In genomic region chr2:74549685-74549971, GRCh38 we compare ENCODE assay signal across 8 cellular contexts. TPM values are rescaled to one million over a fixed set of nuclear protein-coding genes. Genes with fewer than 3 reads are reported as not detected.
A peak's percentile ranks its signal among the peaks of the same experiment; 100 is the strongest.
DNase-seq lines count a peak whose midpoint lies in the region; ATAC-seq, FAIRE-seq and TF ChIP-seq lines count a peak whose summit lies in the region.

No MANE protein-coding gene starts in this region.

- no peak overlapping the region for H2BK12ac ChIP-seq in trophoblast cell (ENCODE audit: low read length)

- H3K14ac ChIP-seq in trophoblast cell (ENCODE audit: low read length), result no peak overlapping the region

- no peak for ATAC-seq in HG03108 (IDR thresholded peaks at IDR 0.05; ENCODE audit: unreplicated experiment)
- ATAC-seq in HG02642 (IDR thresholded peaks at IDR 0.05; ENCODE audit: poor library complexity, unreplicated experiment), result no peak

- H3K79me1 ChIP-seq in trophoblast cell (ENCODE audit: low read length), result peaks cover 5% of the 10 kb centered on the region

- H3K23ac ChIP-seq in trophoblast cell (ENCODE audit: low read length), result no peak overlapping the region

- H2AK5ac ChIP-seq in trophoblast cell (ENCODE audit: low read length), result no peak overlapping the region

- H3K4me1 Mint-ChIP-seq in Calu3 (ENCODE audit: low read depth, unreplicated experiment), result peaks cover 27% of the 10 kb centered on the region

- no peaks in the 10 kb centered on the region for H4K20me1 ChIP-seq in endothelial cell of umbilical vein (replicated peaks; ENCODE audit: control insufficient read depth, extremely low read depth, insufficient read depth, low read length)

- BruUV-seq in Calu3 (replicated peaks; lab: Mats Ljungman, UMichigan), result no TSS peak
- BruUV-seq in endothelial cell of umbilical vein (replicated peaks; lab: Mats Ljungman, UMichigan), result no TSS peak

- H2BK5ac ChIP-seq in trophoblast cell (ENCODE audit: low read depth, low read length, poor library complexity), result no peak overlapping the region

- no peaks in the 10 kb centered on the region for H3K9me3 Mint-ChIP-seq in Calu3 (ENCODE audit: low read depth, unreplicated experiment)

- peaks cover 21% of the 10 kb centered on the region for H3K36me3 Mint-ChIP-seq in Calu3 (ENCODE audit: insufficient read depth, unreplicated experiment)

- H3K79me2 ChIP-seq in endothelial cell of umbilical vein (ENCODE audit: control insufficient read depth, insufficient read depth, low read length) (no peaks in the 10 kb centered on the region), trophoblast cell (ENCODE audit: control insufficient read depth, insufficient read depth, low read length, poor library complexity) (no peaks in the 10 kb centered on the region)

- dilution Hi-C loops in endothelial cell of umbilical vein (cut with MboI; ENCODE audit: extremely low pct_ligation_motif_present, low sequenced_read_pairs), result no loop called here

- TF ChIP-seq POLR2A in endothelial cell of umbilical vein (IDR thresholded peaks at IDR 0.05; ENCODE audit: low read depth, low read length), result no peak

- no peak overlapping the region for H3K4ac ChIP-seq in trophoblast cell (ENCODE audit: low read depth, low read length)

- H4K8ac ChIP-seq in trophoblast cell (ENCODE audit: low read depth, low read length), result no peak overlapping the region

- peak overlapping the region; percentile 13 for H3K27ac Mint-ChIP-seq in Calu3 (ENCODE audit: unreplicated experiment)

- WGBS in trophoblast cell (ENCODE audit: extremely low coverage, insufficient coverage, insufficient read length), result no CpG with 5 or more reads among the region's 11 CpGs

- no peak overlapping the region for H3K18ac ChIP-seq in trophoblast cell (ENCODE audit: low read length)

- H2AFZ ChIP-seq in endothelial cell of umbilical vein (ENCODE audit: low read depth, low read length) (peak overlapping the region; percentile 94), trophoblast cell (ENCODE audit: insufficient read depth, low read length, poor library complexity) (no peak overlapping the region)

- no peak overlapping the region for H4K91ac ChIP-seq in trophoblast cell (ENCODE audit: low read depth, low read length)

- H3K9me3 ChIP-seq in NT2/D1 (ENCODE audit: insufficient read depth, low read length), result no peaks in the 10 kb centered on the region
- no peaks in the 10 kb centered on the region for H3K9me3 ChIP-seq in endothelial cell of umbilical vein (replicated peaks; ENCODE audit: control insufficient read depth, insufficient read depth, low read length)
- peaks cover 8% of the 10 kb centered on the region for H3K9me3 ChIP-seq in trophoblast cell (ENCODE audit: insufficient read depth, low read depth, low read length)
- no peaks in the 10 kb centered on the region for H3K9me3 ChIP-seq in SJCRH30 (replicated peaks)

- H3K36me3 ChIP-seq in NT2/D1 (ENCODE audit: insufficient read depth, insufficient read length, low read length) (peaks cover 3% of the 10 kb centered on the region), endothelial cell of umbilical vein (ENCODE audit: control insufficient read depth in 2 of 2, extremely low read depth in 1 of 2, insufficient read depth in 2 of 2, low read length in 2 of 2) (no peaks in the 10 kb centered on the region), trophoblast cell (ENCODE audit: control insufficient read depth in 1 of 2, insufficient read depth in 2 of 2, low read length in 2 of 2) (no peaks in the 10 kb centered on the region), SJCRH30 (no peaks in the 10 kb centered on the region)

- peak overlapping the region; percentile 83 for H3K9ac ChIP-seq in NT2/D1 (ENCODE audit: insufficient read length, low read depth)
- H3K9ac ChIP-seq in endothelial cell of umbilical vein (replicated peaks; ENCODE audit: extremely low read depth, insufficient read depth, low read length), result no peak overlapping the region
- H3K9ac ChIP-seq in trophoblast cell (ENCODE audit: low read length), result no peak overlapping the region

- H3K4me2 ChIP-seq in endothelial cell of umbilical vein (ENCODE audit: insufficient read depth, low read length) (peak overlapping the region; percentile 82), trophoblast cell (ENCODE audit: low read length) (peak overlapping the region; percentile 75)

- peaks cover 4% of the 10 kb centered on the region for H3K4me1 ChIP-seq in NT2/D1 (ENCODE audit: insufficient read depth, insufficient read length)
- peaks cover 14% of the 10 kb centered on the region for H3K4me1 ChIP-seq in endothelial cell of umbilical vein (ENCODE audit: control insufficient read depth, extremely low read depth, insufficient read depth, low read length)
- peaks cover 9 to 15% of the 10 kb centered on the region in 2 experiments for H3K4me1 ChIP-seq in trophoblast cell (ENCODE audit: control insufficient read depth in 1 of 2, insufficient read depth in 2 of 2, low read length in 2 of 2)
- peaks cover 18% of the 10 kb centered on the region for H3K4me1 ChIP-seq in SJCRH30

- H3K9me1 ChIP-seq in endothelial cell of umbilical vein (replicated peaks; ENCODE audit: control insufficient read depth, extremely low read depth, insufficient read depth, low read length), result no peaks in the 10 kb centered on the region

- no peak overlapping the region for H3K27ac ChIP-seq in endothelial cell of umbilical vein (ENCODE audit: insufficient read depth, low read depth, low read length)
- no peak overlapping the region for H3K27ac ChIP-seq in trophoblast cell (ENCODE audit: low read depth, low read length)
- no peak overlapping the region for H3K27ac ChIP-seq in SJCRH30

- H2BK120ac ChIP-seq in trophoblast cell (ENCODE audit: insufficient read depth, low read length, poor library complexity), result no peak overlapping the region

- TF ChIP-seq CTCF in Calu3 (IDR thresholded peaks at IDR 0.05; ENCODE audit: unreplicated experiment) (no peak), endothelial cell of umbilical vein (IDR thresholded peaks at IDR 0.05; ENCODE audit: extremely low read depth in 1 of 2, insufficient read depth in 1 of 2, low read depth in 1 of 2, low read length in 2 of 2) (no peak)

- no peak overlapping the region for H4K12ac ChIP-seq in trophoblast cell (ENCODE audit: low read depth, low read length)

- no peaks in the 10 kb centered on the region for H3K27me3 Mint-ChIP-seq in Calu3 (ENCODE audit: unreplicated experiment)

- no peak for FAIRE-seq in endothelial cell of umbilical vein (lab: Jason Lieb, UNC)

- H3K27me3 ChIP-seq in NT2/D1 (ENCODE audit: insufficient read depth, insufficient read length), result peaks cover 48% of the 10 kb centered on the region
- peaks cover 12 to 22% of the 10 kb centered on the region in 2 experiments for H3K27me3 ChIP-seq in endothelial cell of umbilical vein (ENCODE audit: control insufficient read depth in 2 of 2, insufficient read depth in 2 of 2, low read length in 2 of 2)
- peaks cover 36% of the 10 kb centered on the region for H3K27me3 ChIP-seq in trophoblast cell (ENCODE audit: insufficient read depth, low read length)
- H3K27me3 ChIP-seq in SJCRH30, result no peaks in the 10 kb centered on the region

- H3K4me3 Mint-ChIP-seq in Calu3 (ENCODE audit: low read depth, unreplicated experiment), result peak overlapping the region; percentile 70

- DNase-seq in Calu3, result no peak
- DNase-seq in NT2/D1 (ENCODE audit: low read depth, low spot score), result no peak
- DNase-seq in endothelial cell of umbilical vein (ENCODE audit: low read depth, low spot score), result no peak
- no peak for DNase-seq in trophoblast cell
- DNase-seq in SJCRH30, result no peak
- DNase-seq in NCI-H69 (lab: John Stamatoyannopoulos, UW), result no peak

- intact Hi-C loops in Calu3 (cut with micrococcal nuclease; ENCODE audit: unreplicated experiment), result no loop called here
- intact Hi-C loops in endothelial cell of umbilical vein (cut with micrococcal nuclease), result loop anchor here (1.0 kb wide), 1 partner anchor 67 kb away; the partner anchor contains the start of gene CCDC142

- CTCF ChIA-PET in Calu3 (lab: Charles Lee), result no interaction called here
- CTCF ChIA-PET in endothelial cell of umbilical vein (lab: Charles Lee), result no interaction called here

- POLR2A ChIA-PET in endothelial cell of umbilical vein (lab: Charles Lee), result no interaction called here

- H3K4me3 ChIP-seq in NT2/D1 (ENCODE audit: insufficient read length, low read depth) (peak overlapping the region; percentile 64), endothelial cell of umbilical vein (replicated peaks in 1 of 3; ENCODE audit: insufficient read depth in 1 of 3, low read depth in 1 of 3, low read length in 3 of 3) (peak overlapping the region in 2 of 3 experiments; percentile 42 to 84), trophoblast cell (ENCODE audit: low read depth, low read length) (no peak overlapping the region), SJCRH30 (no peak overlapping the region)

RNA-seq across cellular contexts. Expression of gene LOXL3, which starts 4.1 kb away (rescaled TPM):
- 0.93 and 1.2 TPM in 2 replicates for total RNA-seq in Calu3 (2022)
- 0.95 and 0.97 TPM in 2 replicates for total RNA-seq in endothelial cell of umbilical vein
- polyA plus RNA-seq in endothelial cell of umbilical vein, result 1.1 and 1.3 TPM in 2 replicates
- 0.76 and 0.83 TPM in 2 replicates for polyA plus RNA-seq in endothelial cell of umbilical vein (2011; cell fraction: cytosol; rRNA removed)
- 2.1 and 2.8 TPM in 2 replicates for polyA plus RNA-seq in endothelial cell of umbilical vein (2011; cell fraction: nucleus; rRNA removed)
- polyA plus RNA-seq in endothelial cell of umbilical vein (2012), result 1.4 and 1.5 TPM in 2 replicates
- polyA minus RNA-seq in endothelial cell of umbilical vein, result 0.62 and 1.0 TPM in 2 replicates
- polyA minus RNA-seq in endothelial cell of umbilical vein (2011; cell fraction: cytosol; rRNA and poly(A)+ RNA removed), result not detected
- polyA minus RNA-seq in endothelial cell of umbilical vein (2011; cell fraction: nucleus; rRNA and poly(A)+ RNA removed), result 0.43 and 0.72 TPM in 2 replicates
- polyA plus RNA-seq in trophoblast cell (2013), result 1.1 and 1.3 TPM in 2 replicates
- total RNA-seq in SJCRH30 (2014; rRNA removed; shearing (Covaris generic)), result 16.8 and 19.0 TPM in 2 replicates

RNA-seq across cellular contexts. Expression of gene DOK1, which starts 4.9 kb away (rescaled TPM):
- total RNA-seq in Calu3 (2022) (2.1 and 2.5 TPM in 2 replicates), endothelial cell of umbilical vein (12.7 and 14.3 TPM in 2 replicates)
- 10.4 and 13.8 TPM in 2 replicates for polyA plus RNA-seq in endothelial cell of umbilical vein
- polyA plus RNA-seq in endothelial cell of umbilical vein (2011; cell fraction: cytosol; rRNA removed), result 8.0 and 10.4 TPM in 2 replicates
- 6.9 and 7.5 TPM in 2 replicates for polyA plus RNA-seq in endothelial cell of umbilical vein (2011; cell fraction: nucleus; rRNA removed)
- 13.7 and 16.2 TPM in 2 replicates for polyA plus RNA-seq in endothelial cell of umbilical vein (2012)
- polyA minus RNA-seq in endothelial cell of umbilical vein, result 5.2 and 9.2 TPM in 2 replicates
- 1.4 TPM for polyA minus RNA-seq in endothelial cell of umbilical vein (2011; cell fraction: cytosol; rRNA and poly(A)+ RNA removed)
- polyA minus RNA-seq in endothelial cell of umbilical vein (2011; cell fraction: nucleus; rRNA and poly(A)+ RNA removed), result 2.0 and 2.4 TPM in 2 replicates
- polyA plus RNA-seq in trophoblast cell (2013), result 2.5 and 2.7 TPM in 2 replicates
- total RNA-seq in SJCRH30 (2014; rRNA removed; shearing (Covaris generic)), result 1.7 and 4.4 TPM in 2 replicates

RNA-seq across cellular contexts. Expression of gene HTRA2, which starts 19.9 kb away (rescaled TPM):
- total RNA-seq in Calu3 (2022) (23.4 and 26.3 TPM in 2 replicates), endothelial cell of umbilical vein (32.6 and 34.3 TPM in 2 replicates)
- 52.8 and 54.1 TPM in 2 replicates for polyA plus RNA-seq in endothelial cell of umbilical vein
- 40.1 and 41.8 TPM in 2 replicates for polyA plus RNA-seq in endothelial cell of umbilical vein (2011; cell fraction: cytosol; rRNA removed)
- 75.8 and 82.4 TPM in 2 replicates for polyA plus RNA-seq in endothelial cell of umbilical vein (2011; cell fraction: nucleus; rRNA removed)
- polyA plus RNA-seq in endothelial cell of umbilical vein (2012), result 36.4 and 39.5 TPM in 2 replicates
- 40.2 and 45.8 TPM in 2 replicates for polyA minus RNA-seq in endothelial cell of umbilical vein
- 19.7 TPM for polyA minus RNA-seq in endothelial cell of umbilical vein (2011; cell fraction: cytosol; rRNA and poly(A)+ RNA removed)
- polyA minus RNA-seq in endothelial cell of umbilical vein (2011; cell fraction: nucleus; rRNA and poly(A)+ RNA removed), result 12.8 and 15.3 TPM in 2 replicates
- 26.2 and 27.9 TPM in 2 replicates for polyA plus RNA-seq in trophoblast cell (2013)
- 42.6 and 46.3 TPM in 2 replicates for total RNA-seq in SJCRH30 (2014; rRNA removed; shearing (Covaris generic))

RNA-seq across cellular contexts. Expression of gene AUP1, which starts 20.1 kb away (rescaled TPM):
- total RNA-seq in Calu3 (2022) (145 and 153 TPM in 2 replicates), endothelial cell of umbilical vein (103 and 109 TPM in 2 replicates)
- 187 and 203 TPM in 2 replicates for polyA plus RNA-seq in endothelial cell of umbilical vein
- polyA plus RNA-seq in endothelial cell of umbilical vein (2011; cell fraction: cytosol; rRNA removed), result 135 and 136 TPM in 2 replicates
- polyA plus RNA-seq in endothelial cell of umbilical vein (2011; cell fraction: nucleus; rRNA removed), result 688 and 725 TPM in 2 replicates
- 94.6 and 97.7 TPM in 2 replicates for polyA plus RNA-seq in endothelial cell of umbilical vein (2012)
- 75.9 and 98.4 TPM in 2 replicates for polyA minus RNA-seq in endothelial cell of umbilical vein
- 117 TPM for polyA minus RNA-seq in endothelial cell of umbilical vein (2011; cell fraction: cytosol; rRNA and poly(A)+ RNA removed)
- 108 and 112 TPM in 2 replicates for polyA minus RNA-seq in endothelial cell of umbilical vein (2011; cell fraction: nucleus; rRNA and poly(A)+ RNA removed)
- polyA plus RNA-seq in trophoblast cell (2013), result 103 and 107 TPM in 2 replicates
- 125 and 132 TPM in 2 replicates for total RNA-seq in SJCRH30 (2014; rRNA removed; shearing (Covaris generic))

RNA-seq across cellular contexts. Expression of gene DQX1, which starts 23.6 kb away (rescaled TPM):
- 0.14 TPM in 1 of 2 replicates, not detected in the other for total RNA-seq in Calu3 (2022)
- 0.44 and 0.69 TPM in 2 replicates for total RNA-seq in endothelial cell of umbilical vein
- polyA plus RNA-seq in endothelial cell of umbilical vein, result 0.03 and 0.06 TPM in 2 replicates
- 0.13 TPM in 1 of 2 replicates, not detected in the other for polyA plus RNA-seq in endothelial cell of umbilical vein (2011; cell fraction: cytosol; rRNA removed)
- polyA plus RNA-seq in endothelial cell of umbilical vein (2011; cell fraction: nucleus; rRNA removed), result 1.2 TPM in 2 replicates
- polyA plus RNA-seq in endothelial cell of umbilical vein (2012), result not detected in 2 replicates
- polyA minus RNA-seq in endothelial cell of umbilical vein, result not detected in 2 replicates
- not detected for polyA minus RNA-seq in endothelial cell of umbilical vein (2011; cell fraction: cytosol; rRNA and poly(A)+ RNA removed)
- polyA minus RNA-seq in endothelial cell of umbilical vein (2011; cell fraction: nucleus; rRNA and poly(A)+ RNA removed), result 0.19 TPM in 1 of 2 replicates, not detected in the other
- polyA plus RNA-seq in trophoblast cell (2013), result 0.68 and 0.85 TPM in 2 replicates
- 0.30 and 0.61 TPM in 2 replicates for total RNA-seq in SJCRH30 (2014; rRNA removed; shearing (Covaris generic))

Comparison
In these comparisons a context has a peak if more than half of its experiments do, and no peak if none do; other contexts are left out.
1. H3K4me3 ChIP-seq: peak in NT2/D1 (single experiment) and endothelial cell of umbilical vein (2 of 3); none in trophoblast cell (single experiment) and SJCRH30 (single experiment).